ENCODE assay signal across 35 cellular contexts in genomic region chr9:81758123-81758797, GRCh38.
"Had no signal": no experiment of that assay in that cellular context is flagged by ENCODE, and none has a peak within 500 bp of the region (broad histone marks: within the 10 kb centered on the region; RNA-seq: fewer than 3 reads in every experiment).

No MANE protein-coding gene starts in this region.

- H3K9me3 Mint-ChIP-seq: activated B cell treated with CpG ODN at 0.5 μM for 24 hours; activated CD4-positive, alpha-beta memory T cell treated with anti-CD3 and anti-CD28 coated beads for 36 hours; activated CD8-positive, alpha-beta T cell treated with anti-CD3 and anti-CD28 coated beads for 36 hours; activated naive CD4-positive, alpha-beta T cell treated with anti-CD3 and anti-CD28 coated beads for 36 hours; activated naive CD8-positive, alpha-beta T cell treated with anti-CD3 and anti-CD28 coated beads for 36 hours; activated T-cell treated with anti-CD3 and anti-CD28 coated beads, Interleukin-2, amount 50 U/mL, for 24 hours; activated T-helper 2 cell treated with anti-CD3 and anti-CD28 coated beads, Interferon-gamma antibody, Interleukin-2, Interleukin-4, amounts not matched to agents 10 μg/mL and 5 μg/mL and 100 μg/mL, durations not matched to agents 14 hours and 24 hours and 36 hours; T-helper 1 cell treated with Interleukin-12 subunit alpha and Interleukin-12 subunit beta and Interleukin-4 antibody, amounts not matched to agents 30 μg/mL and 1 μg/mL, for 36 hours; T-helper 2 cell treated with Interferon-gamma antibody and Interleukin-4, amounts not matched to agents 5 μg/mL and 100 μg/mL, for 36 hours had no signal

- H3K9me3 ChIP-seq: adrenal gland, body of pancreas, breast epithelium had no signal

- ATAC-seq: activated CD8-positive, alpha-beta memory T cell treated with anti-CD3 and anti-CD28 coated beads, Interleukin-2, amount 10 ng/mL, durations not matched to agents 7 days and 5 days; activated CD8-positive, alpha-beta T cell treated with anti-CD3 and anti-CD28 coated beads for 36 hours; activated naive CD4-positive, alpha-beta T cell treated with anti-CD3 and anti-CD28 coated beads, Interleukin-2, amount 50 U/mL, for 72 hours; body of pancreas had no signal

- H3K36me3 ChIP-seq: adrenal gland, brain microvascular endothelial cell, breast epithelium had no signal

- H3K4me1 ChIP-seq: adrenal gland, body of pancreas, breast epithelium had no signal

- DNase-seq: activated B cell treated with CpG ODN at 0.5 μM for 24 hours; activated CD4-positive, alpha-beta memory T cell treated with anti-CD3 and anti-CD28 coated beads for 36 hours; activated CD4-positive, alpha-beta T cell treated with anti-CD3 and anti-CD28 coated beads for 4 hours; activated CD4-positive, alpha-beta T cell treated with anti-CD3 and anti-CD28 coated beads, Interleukin-2, amount 10 ng/mL, durations not matched to agents 24 days and 14 days; activated CD4-positive, alpha-beta T cell treated with anti-CD3 and anti-CD28 coated beads, Interleukin-2, amount 50 U/mL, for 1 hour; activated CD4-positive, alpha-beta T cell treated with anti-CD3 and anti-CD28 coated beads, Interleukin-2, amount 50 U/mL, for 4 hours; activated CD4-positive, CD25-positive, alpha-beta regulatory T cell treated with anti-CD3 and anti-CD28 coated beads, Interleukin-2, amount 50 U/mL, for 72 hours; activated CD8-positive, alpha-beta memory T cell treated with anti-CD3 and anti-CD28 coated beads for 24 hours; activated CD8-positive, alpha-beta memory T cell treated with anti-CD3 and anti-CD28 coated beads, Interleukin-2, amount 10 ng/mL, durations not matched to agents 7 days and 5 days; activated CD8-positive, alpha-beta memory T cell treated with anti-CD3 and anti-CD28 coated beads, Interleukin-2, amount 50 U/mL, for 48 hours; activated CD8-positive, alpha-beta T cell treated with anti-CD3 and anti-CD28 coated beads for 36 hours; activated effector memory CD4-positive, alpha-beta T cell treated with Interleukin-2 at 50 U/mL for 16 hours; activated gamma-delta T cell treated with Interleukin-2 at 50 U/mL for 16 hours; activated naive CD4-positive, alpha-beta T cell; activated naive CD4-positive, alpha-beta T cell treated with anti-CD3 and anti-CD28 coated beads for 36 hours; activated naive CD4-positive, alpha-beta T cell treated with anti-CD3 and anti-CD28 coated beads, Interleukin-2, amount 50 U/mL, for 16 hours; activated naive CD8-positive, alpha-beta T cell treated with anti-CD3 and anti-CD28 coated beads for 36 hours; activated T-cell treated with anti-CD3 and anti-CD28 coated beads, Interleukin-2, amount 50 U/mL, for 24 hours; activated T-cell treated with anti-CD3 and anti-CD28 coated beads, Interleukin-2, amount 50 U/mL, for 48 hours; adrenal gland; amniotic stem cell; aorta; body of pancreas; brain microvascular endothelial cell; cerebellar nuclear complex; T-helper 1 cell; T-helper 2 cell; T-helper 9 cell had no signal

- H3K27ac ChIP-seq: body of pancreas, breast epithelium, VCaP had no signal

- H3K27me3 Mint-ChIP-seq: activated B cell treated with CpG ODN at 0.5 μM for 24 hours; activated CD4-positive, alpha-beta memory T cell treated with anti-CD3 and anti-CD28 coated beads for 36 hours; activated CD4-positive, alpha-beta T cell treated with anti-CD3 and anti-CD28 coated beads, Interleukin-2, amount 10 ng/mL, durations not matched to agents 24 days and 14 days; activated CD8-positive, alpha-beta memory T cell treated with anti-CD3 and anti-CD28 coated beads, Interleukin-2, amount 10 ng/mL, durations not matched to agents 7 days and 5 days; activated T-cell treated with anti-CD3 and anti-CD28 coated beads, Interleukin-2, amount 50 U/mL, for 24 hours; central memory CD8-positive, alpha-beta T cell had no signal

- H3K4me3 Mint-ChIP-seq: activated B cell treated with CpG ODN at 0.5 μM for 24 hours; activated CD4-positive, alpha-beta memory T cell treated with anti-CD3 and anti-CD28 coated beads for 36 hours; activated CD4-positive, alpha-beta T cell treated with anti-CD3 and anti-CD28 coated beads, Interleukin-2, amount 10 ng/mL, durations not matched to agents 24 days and 14 days; activated CD8-positive, alpha-beta memory T cell treated with anti-CD3 and anti-CD28 coated beads, Interleukin-2, amount 10 ng/mL, durations not matched to agents 7 days and 5 days; activated CD8-positive, alpha-beta T cell treated with anti-CD3 and anti-CD28 coated beads for 36 hours; activated naive CD4-positive, alpha-beta T cell treated with anti-CD3 and anti-CD28 coated beads for 36 hours; activated naive CD8-positive, alpha-beta T cell treated with anti-CD3 and anti-CD28 coated beads for 36 hours; activated T-cell treated with anti-CD3 and anti-CD28 coated beads, Interleukin-2, amount 50 U/mL, for 24 hours; central memory CD8-positive, alpha-beta T cell; T-helper 1 cell treated with Interleukin-12 subunit alpha and Interleukin-12 subunit beta and Interleukin-4 antibody, amounts not matched to agents 30 μg/mL and 1 μg/mL, for 36 hours; T-helper 2 cell treated with Interferon-gamma antibody and Interleukin-4, amounts not matched to agents 5 μg/mL and 100 μg/mL, for 36 hours had no signal

- H3K27me3 ChIP-seq: adrenal gland, body of pancreas, brain microvascular endothelial cell, breast epithelium had no signal

- H3K27ac Mint-ChIP-seq: activated B cell treated with CpG ODN at 0.5 μM for 24 hours; activated CD4-positive, alpha-beta memory T cell treated with anti-CD3 and anti-CD28 coated beads for 36 hours; activated CD4-positive, alpha-beta T cell treated with anti-CD3 and anti-CD28 coated beads, Interleukin-2, amount 10 ng/mL, durations not matched to agents 24 days and 14 days; activated CD8-positive, alpha-beta memory T cell treated with anti-CD3 and anti-CD28 coated beads, Interleukin-2, amount 10 ng/mL, durations not matched to agents 7 days and 5 days; activated CD8-positive, alpha-beta T cell treated with anti-CD3 and anti-CD28 coated beads for 36 hours; activated naive CD4-positive, alpha-beta T cell treated with anti-CD3 and anti-CD28 coated beads for 36 hours; activated naive CD8-positive, alpha-beta T cell treated with anti-CD3 and anti-CD28 coated beads for 36 hours; activated T-cell treated with anti-CD3 and anti-CD28 coated beads, Interleukin-2, amount 50 U/mL, for 24 hours; activated T-helper 2 cell treated with anti-CD3 and anti-CD28 coated beads, Interferon-gamma antibody, Interleukin-2, Interleukin-4, amounts not matched to agents 10 μg/mL and 5 μg/mL and 100 μg/mL, durations not matched to agents 14 hours and 24 hours and 36 hours; T-helper 1 cell treated with Interleukin-12 subunit alpha and Interleukin-12 subunit beta and Interleukin-4 antibody, amounts not matched to agents 30 μg/mL and 1 μg/mL, for 36 hours; T-helper 2 cell treated with Interferon-gamma antibody and Interleukin-4, amounts not matched to agents 5 μg/mL and 100 μg/mL, for 36 hours had no signal

- H3K4me1 Mint-ChIP-seq: activated CD4-positive, alpha-beta T cell treated with anti-CD3 and anti-CD28 coated beads, Interleukin-2, amount 10 ng/mL, durations not matched to agents 24 days and 14 days; activated CD8-positive, alpha-beta memory T cell treated with anti-CD3 and anti-CD28 coated beads, Interleukin-2, amount 10 ng/mL, durations not matched to agents 7 days and 5 days; activated naive CD8-positive, alpha-beta T cell treated with anti-CD3 and anti-CD28 coated beads for 36 hours; central memory CD8-positive, alpha-beta T cell had no signal

- H3K4me3 ChIP-seq: adrenal gland, body of pancreas, breast epithelium had no signal

- H3K36me3 Mint-ChIP-seq: activated CD4-positive, alpha-beta memory T cell treated with anti-CD3 and anti-CD28 coated beads for 36 hours; activated CD8-positive, alpha-beta memory T cell treated with anti-CD3 and anti-CD28 coated beads, Interleukin-2, amount 10 ng/mL, durations not matched to agents 7 days and 5 days; activated naive CD4-positive, alpha-beta T cell treated with anti-CD3 and anti-CD28 coated beads, Interleukin-2, amount 50 U/mL, for 72 hours; activated naive CD8-positive, alpha-beta T cell treated with anti-CD3 and anti-CD28 coated beads for 36 hours had no signal
